Comparison of ENCODE assay signal across 8 cellular contexts in the genomic region with DNA sequence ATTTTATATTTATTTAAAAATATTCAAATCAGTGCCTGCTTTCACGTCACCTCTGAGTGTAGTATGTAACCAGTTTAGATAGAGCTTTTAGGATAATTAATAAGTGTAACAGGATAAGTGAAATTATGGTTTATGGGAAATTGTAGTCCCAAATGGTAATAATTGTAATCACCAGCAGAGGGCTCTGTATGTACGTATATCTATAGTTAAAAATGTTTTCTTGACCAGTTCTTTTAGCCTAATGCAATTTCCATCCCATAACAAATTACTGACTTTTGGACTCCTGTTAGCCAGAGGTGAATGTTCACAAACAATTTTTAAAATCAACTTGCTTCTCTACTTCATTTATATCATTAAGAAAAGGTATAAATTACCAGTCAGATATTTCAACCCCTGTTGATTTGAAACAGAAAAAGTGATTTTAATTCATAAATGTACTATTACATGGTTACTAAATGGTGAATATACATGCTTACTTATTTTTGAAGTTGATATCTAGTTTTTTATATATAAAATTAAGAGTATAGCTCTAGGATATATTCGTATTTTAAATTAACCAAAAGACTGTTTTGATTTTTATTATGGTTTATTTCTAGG.
A peak's percentile ranks its signal among the peaks of the same experiment; 100 is the strongest.
DNase-seq lines count a peak whose midpoint lies in the region; ATAC-seq and TF ChIP-seq lines count a peak whose summit lies in the region.

No MANE protein-coding gene starts in this region.

- H3K4me3 Mint-ChIP-seq in nephron: no peak overlapping the region

- H3K27me3 Mint-ChIP-seq in nephron (ENCODE audit: low read depth): no peaks in the 10 kb centered on the region

- no peak overlapping the region for H3K27ac ChIP-seq in DND-41 (ENCODE audit: low read length)
- H3K27ac ChIP-seq in HEK293 (ENCODE audit: extremely low read depth, low read depth, low read length): no peak overlapping the region

- peaks cover 2% of the 10 kb centered on the region for H3K9me3 ChIP-seq in DND-41 (ENCODE audit: insufficient read depth, low read length, severe bottlenecking)
- H3K9me3 ChIP-seq in HEK293 (ENCODE audit: control insufficient read depth, insufficient read depth, low read depth, low read length): no peaks in the 10 kb centered on the region
- no peaks in the 10 kb centered on the region for H3K9me3 ChIP-seq in NT2/D1 (ENCODE audit: insufficient read depth, low read length)

- peaks cover 46% of the 10 kb centered on the region for H3K36me3 Mint-ChIP-seq in nephron (ENCODE audit: low read depth)

- no peak overlapping the region for H3K4me2 ChIP-seq in DND-41 (ENCODE audit: insufficient read depth, low read length)

- no peaks in the 10 kb centered on the region for H3K4me1 Mint-ChIP-seq in nephron

- H3K9ac ChIP-seq in DND-41 (ENCODE audit: low read depth, low read length): no peak overlapping the region
- no peak overlapping the region for H3K9ac ChIP-seq in NT2/D1 (ENCODE audit: insufficient read length, low read depth)

- peak; percentile 81 for TF ChIP-seq CTCF in DND-41 (IDR thresholded peaks at IDR 0.05; ENCODE audit: borderline replicate concordance, extremely low read depth, low read length, poor library complexity, severe bottlenecking)
- 0 out of 2 replicates have a peak, but pooled peaks have one; percentile 8 for TF ChIP-seq CTCF in HEK293 (tag by site-specific recombination; IDR thresholded peaks at IDR 0.05)
- peak; percentile 65 to 84 (median 65) for TF ChIP-seq CTCF in nephron (IDR thresholded peaks at IDR 0.05; ENCODE audit: unreplicated experiment in 3 of 3)

- POLR2A ChIA-PET in HEK293 (lab: Yijun Ruan, JAX): no interaction called here

- peaks cover 2% of the 10 kb centered on the region; the same call in 1 of the 2 replicates for H3K79me2 ChIP-seq in DND-41 (ENCODE audit: insufficient read depth, low read length)

- H3K9me3 Mint-ChIP-seq in nephron: no peaks in the 10 kb centered on the region

- H3K4me3 ChIP-seq in DND-41 (ENCODE audit: low read depth in 1 of 2, low read length in 2 of 2) (no peak overlapping the region), HEK293 (ENCODE audit: low read depth, low read length) (no peak overlapping the region), NT2/D1 (ENCODE audit: insufficient read length, low read depth) (no peak overlapping the region)

- H4K20me1 ChIP-seq in DND-41 (ENCODE audit: insufficient read depth, low read length): no peaks in the 10 kb centered on the region

- H3K27me3 ChIP-seq in DND-41 (ENCODE audit: insufficient read depth, low read length, poor library complexity): no peaks in the 10 kb centered on the region
- no peaks in the 10 kb centered on the region for H3K27me3 ChIP-seq in NT2/D1 (ENCODE audit: insufficient read depth, insufficient read length)

- CTCF ChIA-PET in HEK293 (lab: Yijun Ruan, JAX): interaction anchor here (0.6 to 1.9 kb wide), 19 partner anchors 10 to 572 kb away, joined by 3 to 24 read pairs (median 3); no protein-coding TSS in a partner anchor

- DNase-seq in DND-41 (no peak), NT2/D1 (ENCODE audit: low read depth, low spot score) (peak; percentile 18)
- peak; percentile 17 for DNase-seq in effector CD4-positive, alpha-beta T cell

- H3K36me3 ChIP-seq in DND-41 (ENCODE audit: insufficient read depth, low read length) (peaks cover 65% of the 10 kb centered on the region), HEK293 (ENCODE audit: control insufficient read depth in 2 of 2, insufficient read depth in 1 of 2, low read length in 2 of 2) (peaks cover 16 to 48% of the 10 kb centered on the region in 2 experiments), NT2/D1 (ENCODE audit: insufficient read depth, insufficient read length, low read length) (peaks cover 46% of the 10 kb centered on the region)

- H3K27ac Mint-ChIP-seq in nephron: no peak overlapping the region

- 0 out of 3 replicates have a peak, but pooled peaks have one; percentile 33 for ATAC-seq in DND-41 (ENCODE audit: insufficient read depth, low read depth)
- no peak for ATAC-seq in HG02623 (IDR thresholded peaks at IDR 0.05; ENCODE audit: unreplicated experiment)
- ATAC-seq in HG03196 (IDR thresholded peaks at IDR 0.05; ENCODE audit: unreplicated experiment): no peak
- ATAC-seq in HG02588 (IDR thresholded peaks at IDR 0.05; ENCODE audit: unreplicated experiment): no peak

- H2AFZ ChIP-seq in DND-41 (ENCODE audit: low read depth, low read length): no peak overlapping the region

- H3K4me1 ChIP-seq in DND-41 (ENCODE audit: insufficient read depth, low read length) (peaks cover 9% of the 10 kb centered on the region), HEK293 (ENCODE audit: control insufficient read depth, insufficient read depth, low read length) (no peaks in the 10 kb centered on the region), NT2/D1 (ENCODE audit: insufficient read depth, insufficient read length) (no peaks in the 10 kb centered on the region)

TF ChIP-seq in HEK293, 187 proteins besides CTCF, POLR2A, EP300 and RAD21:
- TF ChIP-seq KLF8 (tag by site-specific recombination; IDR thresholded peaks at IDR 0.05): no peak
- TF ChIP-seq, protein P1, sequence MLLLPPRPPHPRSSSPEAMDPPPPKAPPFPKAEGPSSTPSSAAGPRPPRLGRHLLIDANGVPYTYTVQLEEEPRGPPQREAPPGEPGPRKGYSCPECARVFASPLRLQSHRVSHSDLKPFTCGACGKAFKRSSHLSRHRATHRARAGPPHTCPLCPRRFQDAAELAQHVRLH (tag by site-specific recombination; IDR thresholded peaks at IDR 0.05): no peak
- TF ChIP-seq GLI4 (tag by site-specific recombination; IDR thresholded peaks at IDR 0.05): no peak
- TF ChIP-seq ZSCAN30 (tag by site-specific recombination; IDR thresholded peaks at IDR 0.05): peak; percentile 45; the same call in 1 of the 2 replicates
- no peak for TF ChIP-seq ZNF747 (tag by site-specific recombination; IDR thresholded peaks at IDR 0.05)
- TF ChIP-seq, protein P2, sequence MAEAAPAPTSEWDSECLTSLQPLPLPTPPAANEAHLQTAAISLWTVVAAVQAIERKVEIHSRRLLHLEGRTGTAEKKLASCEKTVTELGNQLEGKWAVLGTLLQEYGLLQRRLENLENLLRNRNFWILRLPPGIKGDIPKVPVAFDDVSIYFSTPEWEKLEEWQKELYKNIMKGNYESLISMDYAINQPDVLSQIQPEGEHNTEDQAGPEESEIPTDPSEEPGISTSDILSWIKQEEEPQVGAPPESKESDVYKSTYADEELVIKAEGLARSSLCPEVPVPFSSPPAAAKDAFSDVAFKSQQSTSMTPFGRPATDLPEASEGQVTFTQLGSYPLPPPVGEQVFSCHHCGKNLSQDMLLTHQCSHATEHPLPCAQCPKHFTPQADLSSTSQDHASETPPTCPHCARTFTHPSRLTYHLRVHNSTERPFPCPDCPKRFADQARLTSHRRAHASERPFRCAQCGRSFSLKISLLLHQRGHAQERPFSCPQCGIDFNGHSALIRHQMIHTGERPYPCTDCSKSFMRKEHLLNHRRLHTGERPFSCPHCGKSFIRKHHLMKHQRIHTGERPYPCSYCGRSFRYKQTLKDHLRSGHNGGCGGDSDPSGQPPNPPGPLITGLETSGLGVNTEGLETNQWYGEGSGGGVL (tag by site-specific recombination; IDR thresholded peaks at IDR 0.05): no peak
- TF ChIP-seq ZNF585B (tag by site-specific recombination; IDR thresholded peaks at IDR 0.05): no peak
- peak; percentile 58; the same call in 1 of the 2 replicates for TF ChIP-seq ZNF660 (tag by site-specific recombination; IDR thresholded peaks at IDR 0.05)
- TF ChIP-seq ZNF549 (tag by site-specific recombination; IDR thresholded peaks at IDR 0.05): no peak
- TF ChIP-seq ZNF221 (tag by site-specific recombination; IDR thresholded peaks at IDR 0.05; ENCODE audit: borderline replicate concordance): no peak
- TF ChIP-seq RBAK (tag by site-specific recombination; IDR thresholded peaks at IDR 0.05): no peak
- 0 out of 2 replicates have a peak, but pooled peaks have one; percentile 57 for TF ChIP-seq ZNF2 (tag by site-specific recombination; IDR thresholded peaks at IDR 0.05)
- TF ChIP-seq ZNF654 (tag by site-specific recombination; IDR thresholded peaks at IDR 0.05; ENCODE audit: low read depth): peak; percentile 53
- no peak for TF ChIP-seq ZNF341 (tag by site-specific recombination; IDR thresholded peaks at IDR 0.05; ENCODE audit: low read depth)
- TF ChIP-seq, protein P3, sequence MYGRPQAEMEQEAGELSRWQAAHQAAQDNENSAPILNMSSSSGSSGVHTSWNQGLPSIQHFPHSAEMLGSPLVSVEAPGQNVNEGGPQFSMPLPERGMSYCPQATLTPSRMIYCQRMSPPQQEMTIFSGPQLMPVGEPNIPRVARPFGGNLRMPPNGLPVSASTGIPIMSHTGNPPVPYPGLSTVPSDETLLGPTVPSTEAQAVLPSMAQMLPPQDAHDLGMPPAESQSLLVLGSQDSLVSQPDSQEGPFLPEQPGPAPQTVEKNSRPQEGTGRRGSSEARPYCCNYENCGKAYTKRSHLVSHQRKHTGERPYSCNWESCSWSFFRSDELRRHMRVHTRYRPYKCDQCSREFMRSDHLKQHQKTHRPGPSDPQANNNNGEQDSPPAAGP (tag by site-specific recombination; IDR thresholded peaks at IDR 0.05): no peak
- no peak for TF ChIP-seq TCF7L2 (IDR thresholded peaks at IDR 0.05; ENCODE audit: borderline replicate concordance, low read depth, low read length)
- no peak for TF ChIP-seq ZNF138 (tag by site-specific recombination; IDR thresholded peaks at IDR 0.05; ENCODE audit: borderline replicate concordance)
- TF ChIP-seq ZNF37A (tag by site-specific recombination; IDR thresholded peaks at IDR 0.05): no peak
TF ChIP-seq in HEK293: peak in this region for 4.

Comparison
In these comparisons a context has a peak if more than half of its experiments do, and no peak if none do; other contexts are left out.
1. CTCF ChIP-seq: peak in every context shown above with its lines; median percentile 81 in DND-41; 65 in nephron; 8 in HEK293.